12 cellular contexts compared by ENCODE assay signal in the genomic region with DNA sequence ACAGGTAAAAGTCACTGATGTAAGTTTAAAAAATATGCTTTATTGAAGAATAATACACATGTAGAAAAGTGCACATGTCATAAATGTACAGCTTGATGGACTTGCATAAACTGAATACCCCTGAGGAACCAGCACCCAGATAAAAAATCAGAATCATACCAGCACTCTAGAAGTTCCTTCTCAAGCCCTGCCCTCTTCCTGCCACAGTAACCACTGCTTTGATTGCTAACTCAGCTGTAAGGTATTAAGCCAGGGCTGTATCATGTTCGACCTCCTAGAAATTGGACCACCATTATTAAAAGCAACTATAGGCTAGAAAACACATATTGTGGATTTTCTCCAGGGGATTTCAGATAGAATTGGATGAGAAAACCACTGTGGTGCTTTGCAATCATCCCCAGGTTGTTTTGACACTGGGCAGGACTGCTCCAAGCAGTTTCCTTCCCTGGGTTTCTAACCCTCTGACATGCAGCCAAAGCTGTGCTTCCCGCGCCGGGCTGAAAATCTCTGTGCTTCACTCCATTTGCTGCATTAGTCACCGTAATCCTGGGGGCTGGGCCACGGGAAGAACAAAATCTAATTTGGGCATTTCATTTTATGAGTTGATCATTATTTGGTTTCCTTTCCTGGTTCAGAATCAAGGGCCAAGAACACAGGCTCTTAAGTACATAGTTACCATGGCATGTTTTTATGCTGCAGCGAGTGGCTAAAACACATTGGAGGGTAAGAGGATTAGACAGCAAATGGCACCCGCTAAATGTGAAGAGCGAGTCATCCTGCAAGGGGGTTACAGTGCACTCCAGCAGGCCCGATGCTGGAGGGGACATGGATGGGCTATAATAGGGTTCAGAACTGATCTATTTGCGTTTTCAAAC.
A peak's percentile ranks its signal among the peaks of the same experiment; 100 is the strongest.
DNase-seq lines count a peak whose midpoint lies in the region; ATAC-seq and TF ChIP-seq lines count a peak whose summit lies in the region.
"Had no signal": no experiment of that assay in that cellular context is flagged by ENCODE, and none has a peak within 500 bp of the region (broad histone marks: within the 10 kb centered on the region; RNA-seq: fewer than 3 reads in every experiment).

No MANE protein-coding gene starts in this region.

- POLR2A ChIA-PET in activated CD8-positive, alpha-beta T cell treated with anti-CD3 and anti-CD28 coated beads for 36 hours (lab: Charles Lee) = no interaction called here

- intact Hi-C loops in activated CD8-positive, alpha-beta T cell treated with anti-CD3 and anti-CD28 coated beads for 36 hours (cut with micrococcal nuclease) = no loop called here
- intact Hi-C loops in ascending aorta (cut with DNase I) = no loop called here

- no peak overlapping the region for H3K27ac ChIP-seq in ascending aorta
- H3K27ac ChIP-seq: C4-2B had no signal

- H3K9me3 ChIP-seq in ascending aorta = peaks cover 0 to 6% of the 10 kb centered on the region in 2 donors

- CTCF ChIA-PET in activated CD8-positive, alpha-beta T cell treated with anti-CD3 and anti-CD28 coated beads for 36 hours (lab: Charles Lee) = interaction anchor here (1.4 kb wide), 2 partner anchors 13 to 24 kb away, joined by 3 read pairs; no protein-coding TSS in a partner anchor

- ATAC-seq in HG02943 (IDR thresholded peaks at IDR 0.05; ENCODE audit: low read depth, unreplicated experiment) = peak; percentile 71
- peak; percentile 68 for ATAC-seq in activated CD8-positive, alpha-beta T cell treated with anti-CD3 and anti-CD28 coated beads for 36 hours
- ATAC-seq in stimulated activated naive B cell treated with anti-CD40 and anti-IgM and Interleukin-4, amounts not matched to agents 10 μg/mL and 1 μg/mL and 100 μg/mL, for 72 hours (replicated peaks) = peak; percentile 73 to 83

- no peaks in the 10 kb centered on the region for H3K36me3 ChIP-seq in ascending aorta

- H3K27ac Mint-ChIP-seq in activated CD8-positive, alpha-beta T cell treated with anti-CD3 and anti-CD28 coated beads for 36 hours = no peak overlapping the region
- no peak overlapping the region for H3K27ac Mint-ChIP-seq in stimulated activated naive B cell treated with anti-CD40 and anti-IgM and Interleukin-4, amounts not matched to agents 10 μg/mL and 1 μg/mL and 100 μg/mL, for 72 hours

- peaks cover 0 to 2% of the 10 kb centered on the region in 2 donors for H3K4me1 ChIP-seq in ascending aorta

- H3K27me3 Mint-ChIP-seq in activated CD8-positive, alpha-beta T cell treated with anti-CD3 and anti-CD28 coated beads for 36 hours = peaks cover 10% of the 10 kb centered on the region
- peaks cover 21% of the 10 kb centered on the region in 2 donors for H3K27me3 Mint-ChIP-seq in stimulated activated naive B cell treated with anti-CD40 and anti-IgM and Interleukin-4, amounts not matched to agents 10 μg/mL and 1 μg/mL and 100 μg/mL, for 72 hours

- DNase-seq in activated T-cell treated with anti-CD3 and anti-CD28 coated beads for 1 hour (ENCODE audit: low read depth) = peak; percentile 4
- DNase-seq in activated T-cell treated with anti-CD3 and anti-CD28 coated beads, Interleukin-2, amount 50 U/mL, for 48 hours = no peak
- DNase-seq in activated CD8-positive, alpha-beta T cell treated with anti-CD3 and anti-CD28 coated beads for 36 hours = peak; percentile 38
- no peak for DNase-seq in stimulated activated naive B cell treated with anti-CD40 and anti-IgM and Interleukin-4, amounts not matched to agents 10 μg/mL and 1 μg/mL and 100 μg/mL, for 72 hours
- DNase-seq in ascending aorta (ENCODE audit: low spot score in 2 of 2) = no peak
- no peak for DNase-seq in midbrain (lab: John Stamatoyannopoulos, UW)
- DNase-seq in RPMI8226 = no peak
- DNase-seq: KG1, SHP77 treated with DMSO at 0.1 percent for 48 hours had no signal

- no peak overlapping the region for H3K4me3 Mint-ChIP-seq in activated CD8-positive, alpha-beta T cell treated with anti-CD3 and anti-CD28 coated beads for 36 hours
- H3K4me3 Mint-ChIP-seq in stimulated activated naive B cell treated with anti-CD40 and anti-IgM and Interleukin-4, amounts not matched to agents 10 μg/mL and 1 μg/mL and 100 μg/mL, for 72 hours = no peak overlapping the region
- H3K4me3 Mint-ChIP-seq: neural crest cell had no signal

- peaks cover 10% of the 10 kb centered on the region for H3K9me3 Mint-ChIP-seq in activated CD8-positive, alpha-beta T cell treated with anti-CD3 and anti-CD28 coated beads for 36 hours
- peaks cover 5 to 6% of the 10 kb centered on the region in 2 donors for H3K9me3 Mint-ChIP-seq in stimulated activated naive B cell treated with anti-CD40 and anti-IgM and Interleukin-4, amounts not matched to agents 10 μg/mL and 1 μg/mL and 100 μg/mL, for 72 hours

- TF ChIP-seq CTCF in activated CD8-positive, alpha-beta T cell treated with anti-CD3 and anti-CD28 coated beads for 36 hours (IDR thresholded peaks at IDR 0.05) = no peak
- TF ChIP-seq CTCF in ascending aorta (IDR thresholded peaks at IDR 0.05) = no peak

- peaks cover 18% of the 10 kb centered on the region for H3K4me1 Mint-ChIP-seq in activated CD8-positive, alpha-beta T cell treated with anti-CD3 and anti-CD28 coated beads for 36 hours (ENCODE audit: low read depth)
- H3K4me1 Mint-ChIP-seq in stimulated activated naive B cell treated with anti-CD40 and anti-IgM and Interleukin-4, amounts not matched to agents 10 μg/mL and 1 μg/mL and 100 μg/mL, for 72 hours = peaks cover 0 to 5% of the 10 kb centered on the region in 2 donors
- H3K4me1 Mint-ChIP-seq: neural crest cell had no signal

- no peaks in the 10 kb centered on the region for H3K36me3 Mint-ChIP-seq in activated CD8-positive, alpha-beta T cell treated with anti-CD3 and anti-CD28 coated beads for 36 hours (ENCODE audit: low read depth)
- H3K36me3 Mint-ChIP-seq in stimulated activated naive B cell treated with anti-CD40 and anti-IgM and Interleukin-4, amounts not matched to agents 10 μg/mL and 1 μg/mL and 100 μg/mL, for 72 hours = no peaks in the 10 kb centered on the region

- no peaks in the 10 kb centered on the region for H3K27me3 ChIP-seq in ascending aorta

- no peak overlapping the region for H3K4me3 ChIP-seq in ascending aorta

Comparison
In these comparisons a context has a peak if more than half of its experiments do, and no peak if none do; other contexts are left out.
1. DNase-seq: peak in activated T-cell treated with anti-CD3 and anti-CD28 coated beads for 1 hour (single experiment) and activated CD8-positive, alpha-beta T cell treated with anti-CD3 and anti-CD28 coated beads for 36 hours (single experiment); none in activated T-cell treated with anti-CD3 and anti-CD28 coated beads, Interleukin-2, amount 50 U/mL, for 48 hours (0 of 2), stimulated activated naive B cell treated with anti-CD40 and anti-IgM and Interleukin-4, amounts not matched to agents 10 μg/mL and 1 μg/mL and 100 μg/mL, for 72 hours (single experiment), ascending aorta (0 of 2), midbrain (single experiment) and RPMI8226 (single experiment).
2. Peak in every context shown above with its lines, with median percentiles within 50 percentile points of each other: ATAC-seq.